In the genomic region with DNA sequence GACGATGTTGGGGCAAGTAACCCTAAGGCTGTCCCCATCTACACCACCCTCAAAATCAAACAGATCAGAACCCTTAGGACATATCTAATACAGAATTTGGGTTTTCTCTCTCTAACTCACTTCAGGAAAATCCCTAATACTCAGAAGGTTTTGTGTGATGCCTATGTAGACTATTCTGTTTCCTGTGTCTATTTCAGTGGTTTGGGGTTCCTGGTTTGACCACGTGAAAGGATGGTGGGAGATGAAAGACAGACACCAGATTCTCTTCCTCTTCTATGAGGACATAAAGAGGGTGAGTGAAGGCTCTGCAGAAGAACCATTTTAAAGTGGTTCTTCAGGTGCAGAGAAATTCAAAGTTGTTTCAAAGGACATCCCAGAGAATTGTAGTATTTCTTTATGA, we compare ENCODE assay signal across 17 cellular contexts. TPM values are rescaled to one million over a fixed set of nuclear protein-coding genes. Genes with fewer than 3 reads are reported as not detected.
DNase-seq lines count a peak whose midpoint lies in the region; ATAC-seq and TF ChIP-seq lines count a peak whose summit lies in the region.
"Had no signal": no experiment of that assay in that cellular context is flagged by ENCODE, and none has a peak within 500 bp of the region (broad histone marks: within the 10 kb centered on the region; RNA-seq: fewer than 3 reads in every experiment).

No MANE protein-coding gene starts in this region.

- H3K18ac ChIP-seq in mesendoderm (ENCODE audit: low read length): no peak overlapping the region

- no peak overlapping the region for H2BK5ac ChIP-seq in mesendoderm (ENCODE audit: low read length)

- H3K27me3 Mint-ChIP-seq in activated CD8-positive, alpha-beta T cell treated with anti-CD3 and anti-CD28 coated beads for 36 hours: peaks cover 2% of the 10 kb centered on the region
- peaks cover 1% of the 10 kb centered on the region for H3K27me3 Mint-ChIP-seq in glutamatergic neuron (ENCODE audit: unreplicated experiment)
- peaks cover 9% of the 10 kb centered on the region for H3K27me3 Mint-ChIP-seq in activated naive CD4-positive, alpha-beta T cell treated with anti-CD3 and anti-CD28 coated beads, Interleukin-2, amount 10 ng/mL, durations not matched to agents 7 days and 5 days

- no peak overlapping the region for H3K23ac ChIP-seq in mesendoderm (ENCODE audit: low read length)

- intact Hi-C loops in activated CD8-positive, alpha-beta T cell treated with anti-CD3 and anti-CD28 coated beads for 36 hours (cut with micrococcal nuclease): no loop called here

- no peaks in the 10 kb centered on the region for H3K79me2 ChIP-seq in mesendoderm (ENCODE audit: control insufficient read depth, insufficient read depth, low read length)

- POLR2A ChIA-PET in activated CD8-positive, alpha-beta T cell treated with anti-CD3 and anti-CD28 coated beads for 36 hours (lab: Charles Lee): no interaction called here

- no peak overlapping the region for H3K4ac ChIP-seq in mesendoderm (ENCODE audit: low read depth, low read length)

- H3K36me3 Mint-ChIP-seq in activated CD8-positive, alpha-beta T cell treated with anti-CD3 and anti-CD28 coated beads for 36 hours (ENCODE audit: low read depth): no peaks in the 10 kb centered on the region
- H3K36me3 Mint-ChIP-seq in glutamatergic neuron (ENCODE audit: unreplicated experiment): peaks cover 4% of the 10 kb centered on the region
- no peaks in the 10 kb centered on the region for H3K36me3 Mint-ChIP-seq in activated naive CD4-positive, alpha-beta T cell treated with anti-CD3 and anti-CD28 coated beads, Interleukin-2, amount 10 ng/mL, durations not matched to agents 7 days and 5 days

- H3K4me1 ChIP-seq in mesendoderm (ENCODE audit: control insufficient read depth, low read depth, low read length): no peaks in the 10 kb centered on the region
- H3K4me1 ChIP-seq: gastroesophageal sphincter, SJCRH30 had no signal

- WGBS in mesendoderm (ENCODE audit: extremely low coverage, insufficient coverage, low lambda C conversion rate): no CpG with 5 or more reads among the region's 2 CpGs

- no peak overlapping the region for H3K4me3 Mint-ChIP-seq in activated CD8-positive, alpha-beta T cell treated with anti-CD3 and anti-CD28 coated beads for 36 hours
- H3K4me3 Mint-ChIP-seq in glutamatergic neuron (ENCODE audit: unreplicated experiment): no peak overlapping the region
- no peak overlapping the region for H3K4me3 Mint-ChIP-seq in activated naive CD4-positive, alpha-beta T cell treated with anti-CD3 and anti-CD28 coated beads, Interleukin-2, amount 10 ng/mL, durations not matched to agents 7 days and 5 days

- H2BK15ac ChIP-seq in mesendoderm (replicated peaks; ENCODE audit: low read depth): no peak overlapping the region

- CTCF ChIA-PET in activated CD8-positive, alpha-beta T cell treated with anti-CD3 and anti-CD28 coated beads for 36 hours (lab: Charles Lee): no interaction called here
- CTCF ChIA-PET in activated naive CD4-positive, alpha-beta T cell treated with anti-CD3 and anti-CD28 coated beads, Interleukin-2, amount 10 ng/mL, durations not matched to agents 7 days and 5 days (lab: Charles Lee): no interaction called here

- H2AK5ac ChIP-seq in mesendoderm (ENCODE audit: low read length): no peak overlapping the region

- H3K27me3 ChIP-seq in mesendoderm (ENCODE audit: insufficient read depth, low read length, poor library complexity): no peaks in the 10 kb centered on the region
- H3K27me3 ChIP-seq: gastroesophageal sphincter, SJCRH30 had no signal

- no peak overlapping the region for H3K4me3 ChIP-seq in mesendoderm (ENCODE audit: low read length)
- H3K4me3 ChIP-seq: gastroesophageal sphincter, SJCRH30 had no signal

- peaks cover 8% of the 10 kb centered on the region for H3K4me1 Mint-ChIP-seq in activated CD8-positive, alpha-beta T cell treated with anti-CD3 and anti-CD28 coated beads for 36 hours (ENCODE audit: low read depth)
- H3K4me1 Mint-ChIP-seq in glutamatergic neuron (ENCODE audit: low read depth, unreplicated experiment): no peaks in the 10 kb centered on the region
- peaks cover 4% of the 10 kb centered on the region for H3K4me1 Mint-ChIP-seq in activated naive CD4-positive, alpha-beta T cell treated with anti-CD3 and anti-CD28 coated beads, Interleukin-2, amount 10 ng/mL, durations not matched to agents 7 days and 5 days

- no peak for TF ChIP-seq CTCF in activated CD8-positive, alpha-beta T cell treated with anti-CD3 and anti-CD28 coated beads for 36 hours (IDR thresholded peaks at IDR 0.05)
- no peak for TF ChIP-seq CTCF in glutamatergic neuron (IDR thresholded peaks at IDR 0.05; ENCODE audit: partially characterized antibody, unreplicated experiment)

- no peak overlapping the region for H4K8ac ChIP-seq in mesendoderm (ENCODE audit: low read depth, low read length)

- no peak overlapping the region for H3K56ac ChIP-seq in mesendoderm (ENCODE audit: low read length)

- H3K9me3 Mint-ChIP-seq in activated CD8-positive, alpha-beta T cell treated with anti-CD3 and anti-CD28 coated beads for 36 hours: no peaks in the 10 kb centered on the region
- no peaks in the 10 kb centered on the region for H3K9me3 Mint-ChIP-seq in glutamatergic neuron (ENCODE audit: unreplicated experiment)
- no peaks in the 10 kb centered on the region for H3K9me3 Mint-ChIP-seq in activated naive CD4-positive, alpha-beta T cell treated with anti-CD3 and anti-CD28 coated beads, Interleukin-2, amount 10 ng/mL, durations not matched to agents 7 days and 5 days

- H4K5ac ChIP-seq in mesendoderm (ENCODE audit: low read length): no peak overlapping the region

- no peak overlapping the region for H3K27ac ChIP-seq in mesendoderm (ENCODE audit: low read depth, low read length)
- H3K27ac ChIP-seq: gastroesophageal sphincter, SJCRH30 had no signal

- ATAC-seq in GM18508 (IDR thresholded peaks at IDR 0.05; ENCODE audit: insufficient read depth, unreplicated experiment) (peak; percentile 65), GM21360 (IDR thresholded peaks at IDR 0.05; ENCODE audit: unreplicated experiment) (peak; percentile 69), HG02973 (IDR thresholded peaks at IDR 0.05; ENCODE audit: unreplicated experiment) (peak; percentile 54)
- no peak for ATAC-seq in activated CD8-positive, alpha-beta T cell treated with anti-CD3 and anti-CD28 coated beads for 36 hours
- ATAC-seq: gastroesophageal sphincter had no signal

- H3K4me2 ChIP-seq in mesendoderm (ENCODE audit: low read length): no peak overlapping the region

- no peak overlapping the region for H3K9ac ChIP-seq in mesendoderm (ENCODE audit: low read length)

- H3K79me1 ChIP-seq in mesendoderm (ENCODE audit: low read length): no peaks in the 10 kb centered on the region

- H3K36me3 ChIP-seq in mesendoderm (ENCODE audit: control insufficient read depth, insufficient read depth, low read length): no peaks in the 10 kb centered on the region
- H3K36me3 ChIP-seq: gastroesophageal sphincter, SJCRH30 had no signal

- DNase-seq in activated CD8-positive, alpha-beta T cell treated with anti-CD3 and anti-CD28 coated beads for 36 hours: peak; percentile 11
- DNase-seq in mesendoderm: no peak
- no peak for DNase-seq in glutamatergic neuron
- DNase-seq in stimulated activated naive CD4-positive, alpha-beta T cell treated with Interleukin-2 at 50 U/mL for 16 hours (lab: John Stamatoyannopoulos, UW): no peak
- DNase-seq in activated naive CD4-positive, alpha-beta T cell treated with anti-CD3 and anti-CD28 coated beads, Interleukin-2, amount 10 ng/mL, durations not matched to agents 7 days and 5 days: no peak
- DNase-seq: activated naive CD4-positive, alpha-beta T cell; EL; islet precursor cell; NCI-H2107; SJCRH30; stimulated activated naive CD4-positive, alpha-beta T cell had no signal

- H3K27ac Mint-ChIP-seq in activated CD8-positive, alpha-beta T cell treated with anti-CD3 and anti-CD28 coated beads for 36 hours: no peak overlapping the region
- no peak overlapping the region for H3K27ac Mint-ChIP-seq in glutamatergic neuron (ENCODE audit: unreplicated experiment)
- H3K27ac Mint-ChIP-seq in activated naive CD4-positive, alpha-beta T cell treated with anti-CD3 and anti-CD28 coated beads, Interleukin-2, amount 10 ng/mL, durations not matched to agents 7 days and 5 days: no peak overlapping the region

- no peak overlapping the region for H2BK120ac ChIP-seq in mesendoderm (ENCODE audit: low read depth, low read length)

RNA-seq across cellular contexts. Expression of gene SULT1C2, which starts 16.3 kb away (rescaled TPM):
- not detected for total RNA-seq in activated CD8-positive, alpha-beta T cell treated with anti-CD3 and anti-CD28 coated beads for 36 hours
- 1.3 TPM for polyA plus RNA-seq in mesendoderm (2013, experiment 1 of 2)
- 1.5 TPM for polyA plus RNA-seq in mesendoderm (2013, experiment 2 of 2)
- not detected for total RNA-seq in glutamatergic neuron (ENCODE audit: unreplicated experiment)
- total RNA-seq: activated CD8-positive, alpha-beta memory T cell treated with anti-CD3 and anti-CD28 coated beads for 36 hours; SJCRH30 had no signal
- polyA plus RNA-seq: BJ had no signal
